ENCODE assay signal across 11 cellular contexts in the genomic region with DNA sequence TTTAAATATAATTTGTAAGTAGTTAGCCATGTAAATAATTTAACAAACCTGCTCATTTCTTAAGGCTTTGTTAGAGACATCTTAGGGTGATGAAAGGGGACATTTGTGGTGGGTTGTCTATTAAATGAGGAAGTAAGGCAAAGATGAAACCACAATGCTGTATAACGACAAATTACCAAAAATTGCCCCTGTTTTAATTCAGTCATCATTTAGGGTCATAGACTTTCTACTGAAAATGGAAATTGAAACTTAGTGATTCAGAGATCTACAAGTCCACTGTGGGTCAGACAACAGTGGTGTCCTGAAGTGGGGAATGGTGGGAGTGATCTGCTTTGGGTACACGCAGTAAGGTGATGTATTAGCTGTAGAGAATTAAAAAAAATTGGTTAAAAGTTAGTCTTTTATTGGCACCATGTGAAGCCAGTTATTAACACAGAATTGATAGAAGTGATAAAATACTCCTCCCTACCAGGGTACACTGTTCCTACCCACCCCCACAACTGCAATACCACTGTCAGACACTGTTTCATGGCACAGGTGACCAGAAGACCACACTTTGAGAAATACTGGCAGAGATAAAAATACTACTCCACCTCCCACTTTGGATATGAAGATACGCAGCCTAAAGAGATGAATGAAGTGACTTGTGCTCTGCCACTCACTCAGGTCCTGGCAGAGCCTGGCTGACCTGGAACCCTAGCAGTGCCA. TPM values are rescaled to one million over a fixed set of nuclear protein-coding genes. Genes with fewer than 3 reads are reported as not detected.
DNase-seq lines count a peak whose midpoint lies in the region; ATAC-seq and TF ChIP-seq lines count a peak whose summit lies in the region.
"Had no signal": no experiment of that assay in that cellular context is flagged by ENCODE, and none has a peak within 500 bp of the region (broad histone marks: within the 10 kb centered on the region; RNA-seq: fewer than 3 reads in every experiment).

No MANE protein-coding gene starts in this region.

- no peaks in the 10 kb centered on the region for H3K9me3 ChIP-seq in left lung

- ATAC-seq in GM21367 (IDR thresholded peaks at IDR 0.05; ENCODE audit: unreplicated experiment) (peak; percentile 31), HG03378 (IDR thresholded peaks at IDR 0.05; ENCODE audit: unreplicated experiment) (peak; percentile 91), left lung (no peak)

- H3K27me3 ChIP-seq in left lung: no peaks in the 10 kb centered on the region

- no peaks in the 10 kb centered on the region for H3K36me3 ChIP-seq in left lung

- peaks cover 3% of the 10 kb centered on the region for H3K9me3 Mint-ChIP-seq in activated naive CD8-positive, alpha-beta T cell treated with anti-CD3 and anti-CD28 coated beads for 36 hours

- no peak overlapping the region for H3K4me3 Mint-ChIP-seq in activated naive CD8-positive, alpha-beta T cell treated with anti-CD3 and anti-CD28 coated beads for 36 hours

- intact Hi-C loops in left lung (cut with DNase I): no loop called here

- peaks cover 65% of the 10 kb centered on the region for H3K4me1 Mint-ChIP-seq in activated naive CD8-positive, alpha-beta T cell treated with anti-CD3 and anti-CD28 coated beads for 36 hours

- no peaks in the 10 kb centered on the region for H3K27me3 Mint-ChIP-seq in activated naive CD8-positive, alpha-beta T cell treated with anti-CD3 and anti-CD28 coated beads for 36 hours

- H3K4me1 ChIP-seq in left lung: peaks cover 11 to 33% of the 10 kb centered on the region in 2 donors

- H3K27ac ChIP-seq in left lung: no peak overlapping the region

- peak overlapping the region; percentile 67 for H3K27ac Mint-ChIP-seq in activated naive CD8-positive, alpha-beta T cell treated with anti-CD3 and anti-CD28 coated beads for 36 hours

- no peak for DNase-seq in activated naive CD8-positive, alpha-beta T cell treated with anti-CD3 and anti-CD28 coated beads for 36 hours
- DNase-seq in NCI-H1092 (lab: John Stamatoyannopoulos, UW) (no peak), left lung (no peak), NCI-H524 (lab: John Stamatoyannopoulos, UW) (no peak)
- DNase-seq in activated CD8-positive, alpha-beta memory T cell treated with anti-CD3 and anti-CD28 coated beads, Interleukin-2, amount 50 U/mL, for 48 hours: no peak
- DNase-seq: COR-L47, IMR-90, T-helper 1 cell had no signal

- no peak for TF ChIP-seq CTCF in left lung (IDR thresholded peaks at IDR 0.05)

- H3K4me3 ChIP-seq in GM08714 (ENCODE audit: low read length): peak overlapping the region; percentile 51; the same call in 1 of the 2 replicates
- no peak overlapping the region for H3K4me3 ChIP-seq in left lung

- peaks cover 11% of the 10 kb centered on the region for H3K36me3 Mint-ChIP-seq in activated naive CD8-positive, alpha-beta T cell treated with anti-CD3 and anti-CD28 coated beads for 36 hours

RNA-seq across cellular contexts. Expression of a gene that starts 13.4 kb away (rescaled TPM):
- 10 to 100 TPM; 20.6 to 21.3 TPM for total RNA-seq in activated naive CD8-positive, alpha-beta T cell treated with anti-CD3 and anti-CD28 coated beads for 36 hours
- total RNA-seq in left lung: 10 to 100 TPM; 18.8 to 24.5 TPM
